Comparison of ENCODE assay signal across 1 cellular context in the genomic region with DNA sequence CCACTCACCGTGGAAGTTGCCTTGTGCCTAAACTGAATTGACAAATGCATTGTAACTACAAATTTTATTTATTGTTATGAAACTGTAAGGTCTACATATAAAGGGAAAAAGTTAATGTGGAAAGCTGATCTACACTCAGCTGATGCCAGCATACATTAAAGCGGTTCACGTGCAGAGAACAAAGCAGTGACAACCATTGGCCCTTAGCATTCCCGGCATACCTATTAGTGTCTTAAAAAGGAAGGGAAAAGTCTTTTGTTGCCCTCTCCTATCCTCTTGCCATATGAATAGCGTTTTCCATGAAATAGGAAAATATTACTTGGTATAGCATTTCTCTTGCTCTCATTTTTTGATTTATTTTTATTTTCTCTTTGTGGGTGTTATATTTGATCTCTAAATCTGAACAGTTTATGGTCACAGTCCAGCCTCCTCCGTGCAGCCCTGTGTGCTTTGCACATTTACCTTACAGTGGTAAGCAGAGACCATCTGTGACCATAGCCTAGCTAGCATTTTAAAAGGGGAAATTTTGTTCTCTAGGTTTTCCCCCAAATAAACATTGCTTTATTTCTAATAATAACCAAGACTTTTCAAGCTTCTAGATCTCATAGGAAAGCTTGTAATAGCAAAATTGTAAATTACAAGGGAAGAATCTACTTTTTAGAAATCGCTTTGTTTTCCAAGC.
TF ChIP-seq lines count a peak whose summit lies in the region.

No MANE protein-coding gene starts in this region.

TF ChIP-seq in GM12878, 131 proteins besides CTCF, POLR2A, EP300 and RAD21:
- TF ChIP-seq SMAD1 (IDR thresholded peaks at IDR 0.05; ENCODE audit: low read depth, partially characterized antibody) (no peak), BCL11A (IDR thresholded peaks at IDR 0.05; ENCODE audit: low read depth, low read length) (no peak), TCF12 (IDR thresholded peaks at IDR 0.05; ENCODE audit: low read depth, low read length) (no peak), LARP7 (IDR thresholded peaks at IDR 0.05) (no peak), NR2C1 (IDR thresholded peaks at IDR 0.05) (no peak), IRF4 (IDR thresholded peaks at IDR 0.05; ENCODE audit: low read depth, low read length) (no peak), TCF3 (IDR thresholded peaks at IDR 0.05; ENCODE audit: borderline replicate concordance, insufficient read depth, low read depth, low read length) (no peak), TAF1 (IDR thresholded peaks at IDR 0.05; ENCODE audit: borderline replicate concordance, low read depth, low read length) (no peak)
- TF ChIP-seq, protein P1, sequence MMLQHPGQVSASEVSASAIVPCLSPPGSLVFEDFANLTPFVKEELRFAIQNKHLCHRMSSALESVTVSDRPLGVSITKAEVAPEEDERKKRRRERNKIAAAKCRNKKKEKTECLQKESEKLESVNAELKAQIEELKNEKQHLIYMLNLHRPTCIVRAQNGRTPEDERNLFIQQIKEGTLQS (IDR thresholded peaks at IDR 0.05; ENCODE audit: borderline replicate concordance, extremely low read depth, low read depth, low read length) = no peak
TF ChIP-seq in GM12878: peak in this region for 0.
